In genomic region chr9:72807765-72808445, GRCh38 we compare ENCODE assay signal across 13 cellular contexts.
DNase-seq lines count a peak whose midpoint lies in the region; ATAC-seq and TF ChIP-seq lines count a peak whose summit lies in the region.
"Had no signal": no experiment of that assay in that cellular context is flagged by ENCODE, and none has a peak within 500 bp of the region (broad histone marks: within the 10 kb centered on the region; RNA-seq: fewer than 3 reads in every experiment).

No MANE protein-coding gene starts in this region.

- CTCF ChIA-PET in HEK293T (lab: Yijun Ruan, JAX) = interaction anchor here (0.5 to 0.8 kb wide), 2 partner anchors 28 to 663 kb away, joined by 3 read pairs; no protein-coding TSS in a partner anchor

- no peaks in the 10 kb centered on the region for H3K27me3 ChIP-seq in DOHH2 (ENCODE audit: control insufficient read depth, low read length)
- H3K27me3 ChIP-seq in ovary = no peaks in the 10 kb centered on the region
- H3K27me3 ChIP-seq: SJSA1 had no signal

- H3K9me3 ChIP-seq in DOHH2 (ENCODE audit: control insufficient read depth, insufficient read depth, low read length) = no peaks in the 10 kb centered on the region
- H3K9me3 ChIP-seq in ovary = no peaks in the 10 kb centered on the region
- H3K9me3 ChIP-seq: SJSA1 had no signal

- H3K4me2 ChIP-seq in DOHH2 (ENCODE audit: low read length) = no peak overlapping the region

- H3K36me3 ChIP-seq in DOHH2 (ENCODE audit: control insufficient read depth, low read length) (no peaks in the 10 kb centered on the region), ovary (no peaks in the 10 kb centered on the region)
- H3K36me3 ChIP-seq: SJSA1 had no signal

- no peak overlapping the region for H3K4me3 Mint-ChIP-seq in glutamatergic neuron (ENCODE audit: unreplicated experiment)
- H3K4me3 Mint-ChIP-seq: activated CD8-positive, alpha-beta memory T cell treated with anti-CD3 and anti-CD28 coated beads, Interleukin-2, amount 10 ng/mL, durations not matched to agents 7 days and 5 days; natural killer cell treated with Interleukin-12 subunit alpha and Interleukin-12 subunit beta and Interleukin-15 and Interleukin-18, amount 100 ng/mL, for 72 hours had no signal

- WGBS in ovary, 3 donors = 84 to 91% (median 89%) methylated on average over 2 of the region's 2 CpGs

- peak; percentile 56 for TF ChIP-seq CTCF in DOHH2 (IDR thresholded peaks at IDR 0.05; ENCODE audit: low read depth, low read length, poor library complexity, severe bottlenecking)
- TF ChIP-seq CTCF in glutamatergic neuron (IDR thresholded peaks at IDR 0.05; ENCODE audit: partially characterized antibody, unreplicated experiment) = peak; percentile 36
- TF ChIP-seq CTCF in ovary (IDR thresholded peaks at IDR 0.05) = no peak

- POLR2A ChIA-PET in HEK293T (lab: Yijun Ruan, JAX) = no interaction called here

- DNase-seq in HEK293T (ENCODE audit: extremely low spot score) = peak; percentile 33
- DNase-seq in SK-MEL-5 (ENCODE audit: low read depth, low spot score) = peak; percentile 56
- no peak for DNase-seq in glutamatergic neuron
- no peak for DNase-seq in ovary
- DNase-seq in dedifferentiated amniotic fluid mesenchymal stem cell (ENCODE audit: extremely low spot score) = no peak
- DNase-seq in NOMO-1 treated with dmso at 0.1 percent for 144 hours (lab: John Stamatoyannopoulos, UW; ENCODE audit: unreplicated experiment) = no peak
- DNase-seq: activated CD8-positive, alpha-beta memory T cell treated with anti-CD3 and anti-CD28 coated beads, Interleukin-2, amount 10 ng/mL, durations not matched to agents 7 days and 5 days; head of caudate nucleus; NCI-H1417 treated with DMSO at 0.1 percent for 48 hours had no signal

- H3K27me3 Mint-ChIP-seq in glutamatergic neuron (ENCODE audit: unreplicated experiment) = peaks cover 2% of the 10 kb centered on the region
- H3K27me3 Mint-ChIP-seq: activated CD8-positive, alpha-beta memory T cell treated with anti-CD3 and anti-CD28 coated beads, Interleukin-2, amount 10 ng/mL, durations not matched to agents 7 days and 5 days had no signal

- H3K9me3 Mint-ChIP-seq in glutamatergic neuron (ENCODE audit: unreplicated experiment) = peaks cover 1% of the 10 kb centered on the region
- H3K9me3 Mint-ChIP-seq: natural killer cell treated with Interleukin-12 subunit alpha and Interleukin-12 subunit beta and Interleukin-15 and Interleukin-18, amount 100 ng/mL, for 72 hours had no signal

- intact Hi-C loops in ovary (cut with DNase I) = no loop called here

- no peaks in the 10 kb centered on the region for H4K20me1 ChIP-seq in DOHH2 (ENCODE audit: control insufficient read depth, insufficient read depth, low read depth, low read length)

- in situ Hi-C loops in SK-MEL-5 (cut with HindIII; ENCODE audit: low pct_unique_long_range_greater_than_20kb, low sequenced_read_pairs) = no loop called here

- no peaks in the 10 kb centered on the region for H3K9me2 ChIP-seq in DOHH2 (replicated peaks; ENCODE audit: control insufficient read depth, low read length)

- TF ChIP-seq POLR2A in ovary (IDR thresholded peaks at IDR 0.05) = no peak

- H3K79me2 ChIP-seq in DOHH2 (ENCODE audit: control insufficient read depth, low read length) = no peaks in the 10 kb centered on the region

- H3K4me1 ChIP-seq in DOHH2 (ENCODE audit: control insufficient read depth, low read length) (no peaks in the 10 kb centered on the region), ovary (ENCODE audit: insufficient read depth) (no peaks in the 10 kb centered on the region)
- H3K4me1 ChIP-seq: SJSA1 had no signal

- no peak overlapping the region for H3K27ac Mint-ChIP-seq in glutamatergic neuron (ENCODE audit: unreplicated experiment)
- H3K27ac Mint-ChIP-seq: activated CD8-positive, alpha-beta memory T cell treated with anti-CD3 and anti-CD28 coated beads, Interleukin-2, amount 10 ng/mL, durations not matched to agents 7 days and 5 days; natural killer cell treated with Interleukin-12 subunit alpha and Interleukin-12 subunit beta and Interleukin-15 and Interleukin-18, amount 100 ng/mL, for 72 hours had no signal

- peaks cover 5% of the 10 kb centered on the region for H3K4me1 Mint-ChIP-seq in glutamatergic neuron (ENCODE audit: low read depth, unreplicated experiment)
- H3K4me1 Mint-ChIP-seq: activated CD8-positive, alpha-beta memory T cell treated with anti-CD3 and anti-CD28 coated beads, Interleukin-2, amount 10 ng/mL, durations not matched to agents 7 days and 5 days had no signal

- ATAC-seq in GM21423 (IDR thresholded peaks at IDR 0.05; ENCODE audit: unreplicated experiment) = no peak
- ATAC-seq: activated CD8-positive, alpha-beta memory T cell treated with anti-CD3 and anti-CD28 coated beads, Interleukin-2, amount 10 ng/mL, durations not matched to agents 7 days and 5 days; natural killer cell treated with Interleukin-12 subunit alpha and Interleukin-12 subunit beta and Interleukin-15 and Interleukin-18, amount 100 ng/mL, for 72 hours had no signal

- H3K36me3 Mint-ChIP-seq in glutamatergic neuron (ENCODE audit: unreplicated experiment) = no peaks in the 10 kb centered on the region
- H3K36me3 Mint-ChIP-seq: activated CD8-positive, alpha-beta memory T cell treated with anti-CD3 and anti-CD28 coated beads, Interleukin-2, amount 10 ng/mL, durations not matched to agents 7 days and 5 days; natural killer cell treated with Interleukin-12 subunit alpha and Interleukin-12 subunit beta and Interleukin-15 and Interleukin-18, amount 100 ng/mL, for 72 hours had no signal

- no peak overlapping the region for H3K4me3 ChIP-seq in DOHH2 (ENCODE audit: low read length)
- no peak overlapping the region for H3K4me3 ChIP-seq in ovary
- H3K4me3 ChIP-seq: SJSA1 had no signal

- H3K27ac ChIP-seq in DOHH2 (ENCODE audit: low read depth, low read length) (no peak overlapping the region), ovary (no peak overlapping the region)
- H3K27ac ChIP-seq: SJSA1 had no signal

- TF ChIP-seq EP300 in ovary (IDR thresholded peaks at IDR 0.05) = no peak

- no peaks in the 10 kb centered on the region for H3F3A ChIP-seq in DOHH2 (ENCODE audit: control insufficient read depth, insufficient read depth)

TF ChIP-seq in HEK293T, 16 proteins besides CTCF, POLR2A, EP300 and RAD21:
- no peak for TF ChIP-seq PKNOX1 (IDR thresholded peaks at IDR 0.05)
- TF ChIP-seq SUZ12 (IDR thresholded peaks at IDR 0.05) = no peak
- TF ChIP-seq ARNT (IDR thresholded peaks at IDR 0.05) = no peak
- no peak for TF ChIP-seq BHLHE40 (IDR thresholded peaks at IDR 0.05; ENCODE audit: borderline replicate concordance)
- TF ChIP-seq FOXK2 (IDR thresholded peaks at IDR 0.05) = no peak
- no peak for TF ChIP-seq L3MBTL2 (conservative IDR thresholded peaks at IDR 0.05)
- no peak for TF ChIP-seq TARDBP (IDR thresholded peaks at IDR 0.05)
- no peak for TF ChIP-seq SP1 (IDR thresholded peaks at IDR 0.05)

Comparison
In these comparisons a context has a peak if more than half of its experiments do, and no peak if none do; other contexts are left out.
1. CTCF ChIP-seq: peak in DOHH2 (single experiment) and glutamatergic neuron (single experiment); none in ovary (0 of 3).
2. DNase-seq: peak in HEK293T (single experiment) and SK-MEL-5 (single experiment); none in glutamatergic neuron (single experiment), ovary (0 of 5), dedifferentiated amniotic fluid mesenchymal stem cell (single experiment) and NOMO-1 treated with dmso at 0.1 percent for 144 hours (single experiment).